In genomic region chr9:37509536-37509935, GRCh38 we compare ENCODE assay signal across 22 cellular contexts.
"Had no signal": no experiment of that assay in that cellular context is flagged by ENCODE, and none has a peak within 500 bp of the region (broad histone marks: within the 10 kb centered on the region; RNA-seq: fewer than 3 reads in every experiment).

No MANE protein-coding gene starts in this region.

- H3K4me3 Mint-ChIP-seq: activated B cell treated with CpG ODN at 0.5 μM for 24 hours; activated CD4-positive, alpha-beta memory T cell treated with anti-CD3 and anti-CD28 coated beads, Interleukin-2, amount 10 ng/mL, durations not matched to agents 7 days and 5 days; activated CD4-positive, alpha-beta T cell treated with anti-CD3 and anti-CD28 coated beads for 36 hours; activated naive CD4-positive, alpha-beta T cell treated with anti-CD3 and anti-CD28 coated beads, Interleukin-2, amount 10 ng/mL, durations not matched to agents 7 days and 5 days; activated T-cell treated with anti-CD3 and anti-CD28 coated beads, Interleukin-2, amount 50 U/mL, for 72 hours; mesothelial cell of epicardium; natural killer cell; stimulated activated naive CD8-positive, alpha-beta T cell treated with anti-CD3 and anti-CD28 coated beads, Interleukin-15, amount 100 ng/mL, for 72 hours; T-cell had no signal

- H3K9me3 Mint-ChIP-seq: activated B cell treated with CpG ODN at 0.5 μM for 24 hours; activated CD4-positive, alpha-beta memory T cell treated with anti-CD3 and anti-CD28 coated beads, Interleukin-2, amount 10 ng/mL, durations not matched to agents 7 days and 5 days; activated naive CD4-positive, alpha-beta T cell treated with anti-CD3 and anti-CD28 coated beads, Interleukin-2, amount 10 ng/mL, durations not matched to agents 7 days and 5 days; activated T-cell treated with anti-CD3 and anti-CD28 coated beads, Interleukin-2, amount 50 U/mL, for 72 hours; mesothelial cell of epicardium; natural killer cell; stimulated activated naive CD8-positive, alpha-beta T cell treated with anti-CD3 and anti-CD28 coated beads, Interleukin-15, amount 100 ng/mL, for 72 hours; T-cell had no signal

- ATAC-seq: activated CD4-positive, alpha-beta T cell treated with anti-CD3 and anti-CD28 coated beads for 36 hours; activated T-cell treated with anti-CD3 and anti-CD28 coated beads, Interleukin-2, amount 50 U/mL, for 72 hours; foreskin keratinocyte; natural killer cell; stimulated activated naive CD8-positive, alpha-beta T cell treated with anti-CD3 and anti-CD28 coated beads, Interleukin-15, amount 100 ng/mL, for 72 hours had no signal

- H3K27me3 ChIP-seq: cardiac muscle cell, foreskin keratinocyte, right atrium auricular region, tibial nerve had no signal

- H3K36me3 ChIP-seq: cardiac muscle cell had no signal

- H3K27me3 Mint-ChIP-seq: activated B cell treated with CpG ODN at 0.5 μM for 24 hours; activated CD4-positive, alpha-beta memory T cell treated with anti-CD3 and anti-CD28 coated beads, Interleukin-2, amount 10 ng/mL, durations not matched to agents 7 days and 5 days; activated CD4-positive, alpha-beta T cell treated with anti-CD3 and anti-CD28 coated beads for 36 hours; activated naive CD4-positive, alpha-beta T cell treated with anti-CD3 and anti-CD28 coated beads, Interleukin-2, amount 10 ng/mL, durations not matched to agents 7 days and 5 days; stimulated activated naive CD8-positive, alpha-beta T cell treated with anti-CD3 and anti-CD28 coated beads, Interleukin-15, amount 100 ng/mL, for 72 hours; T-cell had no signal

- H3K36me3 Mint-ChIP-seq: natural killer cell had no signal

- H3K4me1 ChIP-seq: foreskin keratinocyte, left ventricle myocardium inferior, psoas muscle, right atrium auricular region, tibial nerve had no signal

- H3K27ac ChIP-seq: cardiac muscle cell, foreskin keratinocyte, left ventricle myocardium inferior, psoas muscle, right atrium auricular region, tibial nerve had no signal

- DNase-seq: activated B cell treated with CpG ODN at 0.5 μM for 24 hours; activated CD4-positive, alpha-beta memory T cell treated with anti-CD3 and anti-CD28 coated beads, Interleukin-2, amount 10 ng/mL, durations not matched to agents 7 days and 5 days; activated CD4-positive, alpha-beta T cell treated with anti-CD3 and anti-CD28 coated beads for 36 hours; activated effector memory CD4-positive, alpha-beta T cell treated with anti-CD3 and anti-CD28 coated beads, Interleukin-2, amount 50 U/mL, for 16 hours; activated naive CD4-positive, alpha-beta T cell treated with anti-CD3 and anti-CD28 coated beads, Interleukin-2, amount 10 ng/mL, durations not matched to agents 7 days and 5 days; activated T-cell treated with anti-CD3 and anti-CD28 coated beads, Interleukin-2, amount 50 U/mL, for 72 hours; dermis blood vessel endothelial cell; effector CD8-positive, alpha-beta T cell; foreskin keratinocyte; kidney glomerular epithelial cell; left ventricle myocardium inferior; mammary epithelial cell; natural killer cell; psoas muscle; stimulated activated CD4-positive, alpha-beta T cell treated with anti-CD3 and anti-CD28 coated beads, Interleukin-4, amount 100 ng/mL, for 24 hours; stimulated activated naive CD8-positive, alpha-beta T cell treated with anti-CD3 and anti-CD28 coated beads, Interleukin-15, amount 100 ng/mL, for 72 hours; T-cell; T-helper 9 cell had no signal

- H3K9me3 ChIP-seq: left ventricle myocardium inferior, psoas muscle, right atrium auricular region, tibial nerve had no signal

- H3K4me1 Mint-ChIP-seq: activated CD4-positive, alpha-beta T cell treated with anti-CD3 and anti-CD28 coated beads for 36 hours; mesothelial cell of epicardium; stimulated activated naive CD8-positive, alpha-beta T cell treated with anti-CD3 and anti-CD28 coated beads, Interleukin-15, amount 100 ng/mL, for 72 hours had no signal

- H3K27ac Mint-ChIP-seq: activated CD4-positive, alpha-beta memory T cell treated with anti-CD3 and anti-CD28 coated beads, Interleukin-2, amount 10 ng/mL, durations not matched to agents 7 days and 5 days; activated CD4-positive, alpha-beta T cell treated with anti-CD3 and anti-CD28 coated beads for 36 hours; activated naive CD4-positive, alpha-beta T cell treated with anti-CD3 and anti-CD28 coated beads, Interleukin-2, amount 10 ng/mL, durations not matched to agents 7 days and 5 days; activated T-cell treated with anti-CD3 and anti-CD28 coated beads, Interleukin-2, amount 50 U/mL, for 72 hours; mesothelial cell of epicardium; T-cell had no signal

- H3K4me3 ChIP-seq: cardiac muscle cell, left ventricle myocardium inferior, psoas muscle, right atrium auricular region, tibial nerve had no signal
